Comparison of ENCODE assay signal across 11 cellular contexts in genomic region chr11:45048870-45049825, GRCh38.
DNase-seq lines count a peak whose midpoint lies in the region; ATAC-seq and TF ChIP-seq lines count a peak whose summit lies in the region.
"Had no signal": no experiment of that assay in that cellular context is flagged by ENCODE, and none has a peak within 500 bp of the region (broad histone marks: within the 10 kb centered on the region; RNA-seq: fewer than 3 reads in every experiment).

No MANE protein-coding gene starts in this region.

- no peaks in the 10 kb centered on the region for H4K20me1 ChIP-seq in OCI-LY3 (ENCODE audit: insufficient read depth, low read length)

- TF ChIP-seq POLR2A in heart left ventricle (IDR thresholded peaks at IDR 0.05), result no peak

- H3K9me3 ChIP-seq in OCI-LY3 (ENCODE audit: insufficient read depth, low read length) (no peaks in the 10 kb centered on the region), heart left ventricle (no peaks in the 10 kb centered on the region)

- H3K4me3 ChIP-seq in OCI-LY3 (ENCODE audit: low read length), result no peak overlapping the region
- H3K4me3 ChIP-seq in heart left ventricle, result no peak overlapping the region
- H3K4me3 ChIP-seq: neural progenitor cell had no signal

- H3K4me1 Mint-ChIP-seq in stimulated activated effector memory CD8-positive, alpha-beta T cell treated with anti-CD3 and anti-CD28 coated beads, Interleukin-12 subunit alpha, Interleukin-12 subunit beta, amount 100 ng/mL, for 72 hours, result peaks cover 13% of the 10 kb centered on the region

- H3K9me3 Mint-ChIP-seq in stimulated activated effector memory CD8-positive, alpha-beta T cell treated with anti-CD3 and anti-CD28 coated beads, Interleukin-12 subunit alpha, Interleukin-12 subunit beta, amount 100 ng/mL, for 72 hours, result no peaks in the 10 kb centered on the region
- H3K9me3 Mint-ChIP-seq: neural progenitor cell had no signal

- H3K79me2 ChIP-seq in OCI-LY3 (ENCODE audit: low read length), result no peaks in the 10 kb centered on the region

- no peak overlapping the region for H3K4me3 Mint-ChIP-seq in stimulated activated effector memory CD8-positive, alpha-beta T cell treated with anti-CD3 and anti-CD28 coated beads, Interleukin-12 subunit alpha, Interleukin-12 subunit beta, amount 100 ng/mL, for 72 hours
- H3K4me3 Mint-ChIP-seq: neural progenitor cell, WTC11 had no signal

- peak overlapping the region; percentile 16 for H3K4me2 ChIP-seq in OCI-LY3 (ENCODE audit: low read length)
- H3K4me2 ChIP-seq: neural progenitor cell had no signal

- no peaks in the 10 kb centered on the region; the same call in 1 of the 2 replicates for H3K27me3 ChIP-seq in OCI-LY3 (ENCODE audit: low read depth, low read length)
- no peaks in the 10 kb centered on the region for H3K27me3 ChIP-seq in heart left ventricle
- H3K27me3 ChIP-seq: brain microvascular endothelial cell, neural progenitor cell had no signal

- no peak overlapping the region for H2AFZ ChIP-seq in OCI-LY3 (ENCODE audit: low read depth, low read length)
- H2AFZ ChIP-seq: neural progenitor cell had no signal

- intact Hi-C loops in heart left ventricle (cut with DNase I), result no loop called here

- H3K36me3 ChIP-seq in OCI-LY3 (replicated peaks; ENCODE audit: low read depth, low read length) (no peaks in the 10 kb centered on the region), heart left ventricle (no peaks in the 10 kb centered on the region)
- H3K36me3 ChIP-seq: brain microvascular endothelial cell, neural progenitor cell had no signal

- no peak overlapping the region for H3K9ac ChIP-seq in OCI-LY3 (ENCODE audit: low read length)
- H3K9ac ChIP-seq: neural progenitor cell had no signal

- 21 to 27% (median 23%) methylated on average over 21 to 23 of the region's 23 CpGs for WGBS in heart left ventricle, 4 donors

- ATAC-seq in heart left ventricle (peak; percentile 60 to 77 (median 63)), GM18868 (IDR thresholded peaks at IDR 0.05; ENCODE audit: unreplicated experiment) (no peak)
- no peak for ATAC-seq in stimulated activated effector memory CD8-positive, alpha-beta T cell treated with anti-CD3 and anti-CD28 coated beads, Interleukin-12 subunit alpha, Interleukin-12 subunit beta, amount 100 ng/mL, for 72 hours
- ATAC-seq: WTC11 had no signal

- H3K4me1 ChIP-seq in OCI-LY3 (ENCODE audit: low read length), result peaks cover 45% of the 10 kb centered on the region
- peaks cover 8 to 55% (median 43%) of the 10 kb centered on the region in 12 donors for H3K4me1 ChIP-seq in heart left ventricle

- no peaks in the 10 kb centered on the region for H3K36me3 Mint-ChIP-seq in stimulated activated effector memory CD8-positive, alpha-beta T cell treated with anti-CD3 and anti-CD28 coated beads, Interleukin-12 subunit alpha, Interleukin-12 subunit beta, amount 100 ng/mL, for 72 hours
- H3K36me3 Mint-ChIP-seq: neural progenitor cell, WTC11 had no signal

- DNase-seq in NCI-H2107 treated with DMSO at 0.1 percent for 48 hours (lab: John Stamatoyannopoulos, UW; ENCODE audit: unreplicated experiment), result peak; percentile 20
- DNase-seq in NCI-H2107 (lab: John Stamatoyannopoulos, UW), result no peak
- peak in 4 of 5 donors; percentile 47 to 66 (median 61) for DNase-seq in heart left ventricle
- DNase-seq in stimulated activated effector memory CD8-positive, alpha-beta T cell treated with anti-CD3 and anti-CD28 coated beads, Interleukin-12 subunit alpha, Interleukin-12 subunit beta, amount 100 ng/mL, for 72 hours (ENCODE audit: low spot score in 2 of 2), result no peak
- DNase-seq in stimulated activated CD4-positive, alpha-beta T cell treated with anti-CD3 and anti-CD28 coated beads, Interleukin-2, amount 100 ng/mL, for 24 hours, result no peak
- no peak for DNase-seq in HuH-7.5 (ENCODE audit: low spot score)
- DNase-seq: brain microvascular endothelial cell had no signal

- H3K27ac ChIP-seq in OCI-LY3 (ENCODE audit: low read length) (peak overlapping the region; percentile 30; the same call in 1 of the 2 replicates), heart left ventricle (peak overlapping the region in 10 of 12 donors; percentile 44 to 85 (median 70))
- H3K27ac ChIP-seq: brain microvascular endothelial cell, neural progenitor cell had no signal

- H3K27ac Mint-ChIP-seq in stimulated activated effector memory CD8-positive, alpha-beta T cell treated with anti-CD3 and anti-CD28 coated beads, Interleukin-12 subunit alpha, Interleukin-12 subunit beta, amount 100 ng/mL, for 72 hours, result peak overlapping the region; percentile 32
- H3K27ac Mint-ChIP-seq: neural progenitor cell, WTC11 had no signal

- TF ChIP-seq CTCF in OCI-LY3 (IDR thresholded peaks at IDR 0.05; ENCODE audit: low read depth, low read length) (no peak), heart left ventricle (IDR thresholded peaks at IDR 0.05) (peak in 1 of 12 donors; percentile 7)

Comparison
In these comparisons a context has a peak if more than half of its experiments do, and no peak if none do; other contexts are left out.
1. DNase-seq: peak in NCI-H2107 treated with DMSO at 0.1 percent for 48 hours (single experiment) and heart left ventricle (4 of 5); none in NCI-H2107 (single experiment), stimulated activated effector memory CD8-positive, alpha-beta T cell treated with anti-CD3 and anti-CD28 coated beads, Interleukin-12 subunit alpha, Interleukin-12 subunit beta, amount 100 ng/mL, for 72 hours (0 of 2), stimulated activated CD4-positive, alpha-beta T cell treated with anti-CD3 and anti-CD28 coated beads, Interleukin-2, amount 100 ng/mL, for 24 hours (0 of 2) and HuH-7.5 (single experiment).
2. ATAC-seq: peak in heart left ventricle (4 of 4); none in stimulated activated effector memory CD8-positive, alpha-beta T cell treated with anti-CD3 and anti-CD28 coated beads, Interleukin-12 subunit alpha, Interleukin-12 subunit beta, amount 100 ng/mL, for 72 hours (single experiment) and GM18868 (single experiment).